ENCODE assay signal across 8 cellular contexts in the genomic region with DNA sequence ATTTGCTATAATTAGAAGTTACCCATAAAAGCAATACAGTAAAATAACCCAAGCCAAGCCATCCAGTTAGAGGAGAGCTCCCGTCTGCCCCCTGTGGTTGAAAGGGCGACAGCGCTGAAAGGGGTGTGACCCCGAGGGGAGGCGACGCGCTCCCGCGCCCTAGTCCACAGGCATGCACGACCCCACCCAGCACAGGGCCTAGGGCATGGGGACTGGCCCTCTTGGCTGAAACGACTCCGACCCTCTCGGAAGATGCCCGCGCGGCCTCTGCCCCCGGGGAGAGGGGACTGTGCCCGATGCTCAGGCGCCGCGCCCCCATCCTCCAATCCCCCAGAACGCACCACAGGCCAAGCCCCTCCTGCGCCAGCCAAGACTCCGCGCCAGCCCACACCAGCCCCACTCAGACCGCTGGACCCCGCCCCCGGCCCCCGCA.
DNase-seq lines count a peak whose midpoint lies in the region; ATAC-seq and TF ChIP-seq lines count a peak whose summit lies in the region.

No MANE protein-coding gene starts in this region.

- H3K9me3 ChIP-seq in CD8-positive, alpha-beta memory T cell (ENCODE audit: low read length), result no peaks in the 10 kb centered on the region
- H3K9me3 ChIP-seq in cardiac muscle cell (ENCODE audit: low read depth), result no peaks in the 10 kb centered on the region

- POLR2A ChIA-PET in CD8-positive, alpha-beta memory T cell (lab: Charles Lee), result interaction anchor here (0.6 kb wide), 1 partner anchor 510 kb away, joined by 3 read pairs; no protein-coding TSS in a partner anchor

- CTCF ChIA-PET in CD8-positive, alpha-beta memory T cell (lab: Charles Lee), result interaction anchor here (0.6 to 4.8 kb wide), 19 partner anchors 9 to 261 kb away, joined by 3 to 37 read pairs (median 4); partner anchors contain the start of gene CSGALNACT2

- peak; percentile 29 to 67 (median 35) for DNase-seq in CD8-positive, alpha-beta memory T cell
- DNase-seq in LHCN-M2 (ENCODE audit: low read depth), result peak; percentile 31
- DNase-seq in activated T-cell treated with anti-CD3 and anti-CD28 coated beads, Interleukin-2, amount 50 U/mL, for 4 hours, result peak; percentile 41
- peak; percentile 33 to 51 for DNase-seq in cardiac muscle cell (ENCODE audit: low read depth in 1 of 2, low spot score in 1 of 2)
- no peak for DNase-seq in progenitor cell of endocrine pancreas (ENCODE audit: low spot score, unreplicated experiment)
- DNase-seq in DMS 273 treated with DMSO at 0.1 percent for 48 hours (lab: John Stamatoyannopoulos, UW), result no peak
- DNase-seq in NCI-H1694 treated with DMSO at 0.1 percent for 48 hours (lab: John Stamatoyannopoulos, UW), result no peak

- peak overlapping the region in 4 of 8 donors; percentile 35 to 66 (median 48) for H3K27ac Mint-ChIP-seq in CD8-positive, alpha-beta memory T cell
- no peak overlapping the region for H3K27ac Mint-ChIP-seq in progenitor cell of endocrine pancreas

- H3K9me3 Mint-ChIP-seq in CD8-positive, alpha-beta memory T cell, result no peaks in the 10 kb centered on the region
- no peaks in the 10 kb centered on the region for H3K9me3 Mint-ChIP-seq in activated T-cell treated with anti-CD3 and anti-CD28 coated beads, Interleukin-2, amount 50 U/mL, for 4 hours
- H3K9me3 Mint-ChIP-seq in progenitor cell of endocrine pancreas (ENCODE audit: low read depth), result no peaks in the 10 kb centered on the region

- peaks cover 14% of the 10 kb centered on the region for H3K4me1 ChIP-seq in CD8-positive, alpha-beta memory T cell (ENCODE audit: insufficient read depth, low read length)
- no peaks in the 10 kb centered on the region for H3K4me1 ChIP-seq in cardiac muscle cell (ENCODE audit: low read depth)

- H3K36me3 Mint-ChIP-seq in CD8-positive, alpha-beta memory T cell, result peaks cover 0 to 25% (median 1%) of the 10 kb centered on the region in 3 donors
- H3K36me3 Mint-ChIP-seq in activated T-cell treated with anti-CD3 and anti-CD28 coated beads, Interleukin-2, amount 50 U/mL, for 4 hours (ENCODE audit: insufficient read depth), result peaks cover 2% of the 10 kb centered on the region
- H3K36me3 Mint-ChIP-seq in progenitor cell of endocrine pancreas (ENCODE audit: insufficient read depth), result no peaks in the 10 kb centered on the region

- TF ChIP-seq CTCF in cardiac muscle cell (IDR thresholded peaks at IDR 0.05; ENCODE audit: low read depth, low read length) (peak; percentile 77), progenitor cell of endocrine pancreas (IDR thresholded peaks at IDR 0.05; ENCODE audit: unreplicated experiment) (peak; percentile 67)

- peak overlapping the region; percentile 61 for H3K4me3 ChIP-seq in CD8-positive, alpha-beta memory T cell (ENCODE audit: low read length)
- peak overlapping the region; percentile 23 for H3K4me3 ChIP-seq in cardiac muscle cell

- H3K27me3 ChIP-seq in CD8-positive, alpha-beta memory T cell (ENCODE audit: insufficient read depth, low read length, poor library complexity, severe bottlenecking), result no peaks in the 10 kb centered on the region
- no peaks in the 10 kb centered on the region for H3K27me3 ChIP-seq in cardiac muscle cell

- H3K4me3 Mint-ChIP-seq in CD8-positive, alpha-beta memory T cell, result peak overlapping the region; percentile 24 to 92 (median 79)
- H3K4me3 Mint-ChIP-seq in activated T-cell treated with anti-CD3 and anti-CD28 coated beads, Interleukin-2, amount 50 U/mL, for 4 hours, result peak overlapping the region; percentile 71
- H3K4me3 Mint-ChIP-seq in progenitor cell of endocrine pancreas (ENCODE audit: low read depth), result peak overlapping the region; percentile 58

- no peak overlapping the region for H3K27ac ChIP-seq in CD8-positive, alpha-beta memory T cell (ENCODE audit: low read depth, low read length)
- H3K27ac ChIP-seq in cardiac muscle cell, result no peak overlapping the region

- peaks cover 6 to 21% (median 6%) of the 10 kb centered on the region in 3 donors for H3K4me1 Mint-ChIP-seq in CD8-positive, alpha-beta memory T cell
- peaks cover 5% of the 10 kb centered on the region for H3K4me1 Mint-ChIP-seq in activated T-cell treated with anti-CD3 and anti-CD28 coated beads, Interleukin-2, amount 50 U/mL, for 4 hours (ENCODE audit: low read depth)
- peaks cover 2% of the 10 kb centered on the region for H3K4me1 Mint-ChIP-seq in progenitor cell of endocrine pancreas (ENCODE audit: low read depth)

- H3K27me3 Mint-ChIP-seq in CD8-positive, alpha-beta memory T cell, result no peaks in the 10 kb centered on the region
- no peaks in the 10 kb centered on the region for H3K27me3 Mint-ChIP-seq in activated T-cell treated with anti-CD3 and anti-CD28 coated beads, Interleukin-2, amount 50 U/mL, for 4 hours (ENCODE audit: low read depth)
- H3K27me3 Mint-ChIP-seq in progenitor cell of endocrine pancreas, result peaks cover 3% of the 10 kb centered on the region

- H3K36me3 ChIP-seq in CD8-positive, alpha-beta memory T cell (ENCODE audit: insufficient read depth, low read length), result no peaks in the 10 kb centered on the region
- H3K36me3 ChIP-seq in cardiac muscle cell, result no peaks in the 10 kb centered on the region

- ATAC-seq in GM21447 (IDR thresholded peaks at IDR 0.05; ENCODE audit: unreplicated experiment), result peak; percentile 59
- peak; percentile 70 for ATAC-seq in activated T-cell treated with anti-CD3 and anti-CD28 coated beads, Interleukin-2, amount 50 U/mL, for 4 hours

Comparison
In these comparisons a context has a peak if more than half of its experiments do, and no peak if none do; other contexts are left out.
1. DNase-seq: peak in CD8-positive, alpha-beta memory T cell (5 of 5), LHCN-M2 (single experiment), activated T-cell treated with anti-CD3 and anti-CD28 coated beads, Interleukin-2, amount 50 U/mL, for 4 hours (single experiment) and cardiac muscle cell (2 of 2); none in progenitor cell of endocrine pancreas (single experiment), DMS 273 treated with DMSO at 0.1 percent for 48 hours (single experiment) and NCI-H1694 treated with DMSO at 0.1 percent for 48 hours (single experiment).
2. Peak in every context shown above with its lines, with median percentiles within 50 percentile points of each other: H3K4me3 Mint-ChIP-seq.